Comparison of ENCODE assay signal across 9 cellular contexts in the genomic region with DNA sequence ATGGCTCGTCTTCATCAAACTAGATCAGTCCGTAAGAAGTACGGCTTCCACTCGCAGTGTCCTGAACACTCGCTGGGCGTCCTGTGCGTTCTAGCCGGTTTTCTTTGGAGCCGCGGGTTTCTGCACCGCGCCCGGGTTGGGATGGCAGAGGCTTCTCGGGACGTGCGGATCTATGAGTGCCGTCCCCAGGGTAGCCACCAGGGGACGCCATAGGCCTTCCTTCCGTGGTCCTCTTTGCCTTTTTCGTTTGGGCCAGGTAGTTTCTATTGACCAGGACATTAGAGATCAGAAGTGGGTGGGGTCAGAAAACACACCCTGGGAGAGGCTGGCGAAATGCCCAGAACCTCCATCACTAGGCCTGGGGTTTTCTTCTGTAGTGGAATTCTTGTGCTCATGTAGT.
DNase-seq lines count a peak whose midpoint lies in the region; TF ChIP-seq lines count a peak whose summit lies in the region.
"Had no signal": no experiment of that assay in that cellular context is flagged by ENCODE, and none has a peak within 500 bp of the region (broad histone marks: within the 10 kb centered on the region; RNA-seq: fewer than 3 reads in every experiment).

No MANE protein-coding gene starts in this region.

- no peaks in the 10 kb centered on the region for H3K36me3 ChIP-seq in colonic mucosa
- H3K36me3 ChIP-seq in spleen, result no peaks in the 10 kb centered on the region
- no peaks in the 10 kb centered on the region for H3K36me3 ChIP-seq in suprapubic skin
- H3K36me3 ChIP-seq: BLaER1 treated with 17β-estradiol and CSF1 and Interleukin-3, amounts not matched to agents 10 nM and 100 nM had no signal

- peaks cover 59% of the 10 kb centered on the region for H3K27me3 Mint-ChIP-seq in activated T-helper 1 cell treated with anti-CD3 and anti-CD28 coated beads, Interleukin-12 subunit alpha, Interleukin-12 subunit beta, Interleukin-2, Interleukin-4 antibody, amounts not matched to agents 30 ng/mL and 10 ng/mL and 1 ng/mL, durations not matched to agents 14 hours and 24 hours and 36 hours (ENCODE audit: insufficient read depth)

- H3K27me3 ChIP-seq in colonic mucosa (no peaks in the 10 kb centered on the region), spleen (replicated peaks in 1 of 7) (peaks cover 0 to 76% (median 26%) of the 10 kb centered on the region in 7 donors), suprapubic skin (peaks cover 35% of the 10 kb centered on the region)
- H3K27me3 ChIP-seq: BLaER1 treated with 17β-estradiol and CSF1 and Interleukin-3, amounts not matched to agents 10 nM and 100 nM had no signal

- no peak overlapping the region for H3K9ac ChIP-seq in colonic mucosa (ENCODE audit: low read depth in 2 of 2, low read length in 2 of 2)
- H3K9ac ChIP-seq: BLaER1 treated with 17β-estradiol and CSF1 and Interleukin-3, amounts not matched to agents 10 nM and 100 nM had no signal

- no peak overlapping the region for H3K4me3 Mint-ChIP-seq in activated T-helper 1 cell treated with anti-CD3 and anti-CD28 coated beads, Interleukin-12 subunit alpha, Interleukin-12 subunit beta, Interleukin-2, Interleukin-4 antibody, amounts not matched to agents 30 ng/mL and 10 ng/mL and 1 ng/mL, durations not matched to agents 14 hours and 24 hours and 36 hours

- in situ Hi-C loops in GM13976 (cut with MboI; ENCODE audit: low sequenced_read_pairs, unreplicated experiment), result no loop called here

- H3K9me3 ChIP-seq in colonic mucosa, result no peaks in the 10 kb centered on the region
- peaks cover 0 to 9% (median 0%) of the 10 kb centered on the region in 8 donors for H3K9me3 ChIP-seq in spleen
- no peaks in the 10 kb centered on the region for H3K9me3 ChIP-seq in suprapubic skin

- H3K4me3 ChIP-seq in colonic mucosa, result no peak overlapping the region
- no peak overlapping the region for H3K4me3 ChIP-seq in spleen
- no peak overlapping the region for H3K4me3 ChIP-seq in suprapubic skin
- H3K4me3 ChIP-seq: BLaER1 treated with 17β-estradiol and CSF1 and Interleukin-3, amounts not matched to agents 10 nM and 100 nM had no signal

- 6 to 13% (median 7%) methylated on average over 15 to 21 of the region's 21 CpGs for WGBS in spleen, 5 donors
- WGBS in suprapubic skin, result 5% methylated on average over 10 of the region's 21 CpGs

- peak; percentile 38 for DNase-seq in SIG-M5 treated with dmso at 0.1 percent for 504 hours (lab: John Stamatoyannopoulos, UW; ENCODE audit: unreplicated experiment)
- no peak for DNase-seq in SIG-M5 (lab: John Stamatoyannopoulos, UW)
- DNase-seq in NCI-H1048 (lab: John Stamatoyannopoulos, UW), result peak; percentile 15
- peak; percentile 77 for DNase-seq in colonic mucosa
- peak; percentile 76 for DNase-seq in spleen
- no peak for DNase-seq in GM13976 (ENCODE audit: low spot score)
- DNase-seq in activated T-helper 1 cell treated with anti-CD3 and anti-CD28 coated beads, Interleukin-12 subunit alpha, Interleukin-12 subunit beta, Interleukin-2, Interleukin-4 antibody, amounts not matched to agents 30 ng/mL and 10 ng/mL and 1 ng/mL, durations not matched to agents 14 hours and 24 hours and 36 hours (ENCODE audit: low spot score), result no peak
- no peak for DNase-seq in suprapubic skin (ENCODE audit: low spot score in 2 of 2)

- intact Hi-C loops in colonic mucosa (cut with DNase I) (no loop called here), spleen (cut with DNase I; ENCODE audit: low total_unique reads) (no loop called here)
- intact Hi-C loops in activated T-helper 1 cell treated with anti-CD3 and anti-CD28 coated beads, Interleukin-12 subunit alpha, Interleukin-12 subunit beta, Interleukin-2, Interleukin-4 antibody, amounts not matched to agents 30 ng/mL and 10 ng/mL and 1 ng/mL, durations not matched to agents 14 hours and 24 hours and 36 hours (cut with micrococcal nuclease), result loop anchor here (5.0 kb wide), 1 partner anchor 36 kb away; no protein-coding TSS in a partner anchor

- no peaks in the 10 kb centered on the region for H3K9me3 Mint-ChIP-seq in activated T-helper 1 cell treated with anti-CD3 and anti-CD28 coated beads, Interleukin-12 subunit alpha, Interleukin-12 subunit beta, Interleukin-2, Interleukin-4 antibody, amounts not matched to agents 30 ng/mL and 10 ng/mL and 1 ng/mL, durations not matched to agents 14 hours and 24 hours and 36 hours

- H3K27ac ChIP-seq in colonic mucosa, result no peak overlapping the region
- no peak overlapping the region for H3K27ac ChIP-seq in spleen
- no peak overlapping the region for H3K27ac ChIP-seq in suprapubic skin
- H3K27ac ChIP-seq: BLaER1 treated with 17β-estradiol and CSF1 and Interleukin-3, amounts not matched to agents 10 nM and 100 nM had no signal

- H3K4me1 ChIP-seq in colonic mucosa, result no peaks in the 10 kb centered on the region
- H3K4me1 ChIP-seq in spleen, result peaks cover 0 to 20% (median 4%) of the 10 kb centered on the region in 6 donors
- H3K4me1 ChIP-seq in suprapubic skin, result no peaks in the 10 kb centered on the region
- H3K4me1 ChIP-seq: BLaER1 treated with 17β-estradiol and CSF1 and Interleukin-3, amounts not matched to agents 10 nM and 100 nM had no signal

- no peak overlapping the region for H3K27ac Mint-ChIP-seq in activated T-helper 1 cell treated with anti-CD3 and anti-CD28 coated beads, Interleukin-12 subunit alpha, Interleukin-12 subunit beta, Interleukin-2, Interleukin-4 antibody, amounts not matched to agents 30 ng/mL and 10 ng/mL and 1 ng/mL, durations not matched to agents 14 hours and 24 hours and 36 hours

- TF ChIP-seq CTCF in colonic mucosa (IDR thresholded peaks at IDR 0.05) (no peak), spleen (IDR thresholded peaks at IDR 0.05 in 8 of 11, conservative IDR thresholded peaks at IDR 0.05 in 3 of 11) (peak in 7 of 11 experiments; percentile 25 to 67 (median 49)), GM13976 (IDR thresholded peaks at IDR 0.05; ENCODE audit: borderline replicate concordance, control extremely low read depth, extremely low read depth, insufficient read depth, missing control alignments) (no peak), suprapubic skin (IDR thresholded peaks at IDR 0.05) (no peak)

- H3K36me3 Mint-ChIP-seq in activated T-helper 1 cell treated with anti-CD3 and anti-CD28 coated beads, Interleukin-12 subunit alpha, Interleukin-12 subunit beta, Interleukin-2, Interleukin-4 antibody, amounts not matched to agents 30 ng/mL and 10 ng/mL and 1 ng/mL, durations not matched to agents 14 hours and 24 hours and 36 hours (ENCODE audit: low read depth), result no peaks in the 10 kb centered on the region

- TF ChIP-seq POLR2A in spleen (IDR thresholded peaks at IDR 0.05) (no peak), suprapubic skin (IDR thresholded peaks at IDR 0.05) (no peak)

- H3K4me1 Mint-ChIP-seq in activated T-helper 1 cell treated with anti-CD3 and anti-CD28 coated beads, Interleukin-12 subunit alpha, Interleukin-12 subunit beta, Interleukin-2, Interleukin-4 antibody, amounts not matched to agents 30 ng/mL and 10 ng/mL and 1 ng/mL, durations not matched to agents 14 hours and 24 hours and 36 hours (ENCODE audit: low read depth), result peaks cover 16% of the 10 kb centered on the region

- no peak for TF ChIP-seq EP300 in suprapubic skin (IDR thresholded peaks at IDR 0.05)

Comparison
In these comparisons a context has a peak if more than half of its experiments do, and no peak if none do; other contexts are left out.
1. DNase-seq: peak in SIG-M5 treated with dmso at 0.1 percent for 504 hours (single experiment), NCI-H1048 (single experiment), colonic mucosa (single experiment) and spleen (single experiment); none in SIG-M5 (single experiment), GM13976 (single experiment), activated T-helper 1 cell treated with anti-CD3 and anti-CD28 coated beads, Interleukin-12 subunit alpha, Interleukin-12 subunit beta, Interleukin-2, Interleukin-4 antibody, amounts not matched to agents 30 ng/mL and 10 ng/mL and 1 ng/mL, durations not matched to agents 14 hours and 24 hours and 36 hours (single experiment) and suprapubic skin (0 of 2).
2. CTCF ChIP-seq: peak in spleen (7 of 11); none in colonic mucosa (single experiment), GM13976 (single experiment) and suprapubic skin (0 of 2).